In the genomic region with DNA sequence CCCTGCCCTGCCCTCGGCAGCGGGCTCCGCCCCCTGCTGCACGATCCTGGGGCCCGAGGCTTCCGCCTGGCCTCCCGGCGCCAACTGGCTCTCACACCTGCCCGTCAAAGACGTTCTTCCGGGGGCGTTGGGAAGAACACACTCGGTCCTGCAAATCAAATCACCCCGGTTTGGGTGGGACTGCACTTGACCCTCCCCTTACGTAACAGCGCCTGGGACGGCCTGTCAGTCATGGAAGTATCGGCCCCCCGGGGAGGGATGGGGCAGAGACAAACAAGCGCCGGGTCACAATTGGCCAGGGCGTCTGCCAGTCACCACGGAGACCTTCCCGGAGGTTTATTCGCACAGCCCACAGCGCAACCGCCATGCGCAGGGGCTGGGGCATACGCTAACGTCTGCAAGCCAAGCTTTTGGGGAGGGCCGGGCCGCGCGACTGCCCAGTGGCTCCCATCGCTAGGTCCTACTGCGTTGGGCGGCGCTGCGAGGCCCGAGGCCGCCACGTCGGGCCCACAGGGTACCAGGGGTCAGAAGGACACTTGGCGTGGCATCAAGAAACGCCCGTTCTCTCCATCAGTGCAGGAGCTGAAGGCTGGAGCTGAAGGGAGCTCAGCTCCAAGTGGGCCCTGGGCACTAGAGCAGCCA, we compare ENCODE assay signal across 1 cellular context.
TF ChIP-seq lines count a peak whose summit lies in the region.

No MANE protein-coding gene starts in this region.

TF ChIP-seq in IMR-90, 13 proteins besides CTCF, POLR2A, EP300 and RAD21 (continued from another document):
- TF ChIP-seq MXI1 (IDR thresholded peaks at IDR 0.05; ENCODE audit: borderline replicate concordance, low read depth, low read length), result no peak
- TF ChIP-seq, protein P1, sequence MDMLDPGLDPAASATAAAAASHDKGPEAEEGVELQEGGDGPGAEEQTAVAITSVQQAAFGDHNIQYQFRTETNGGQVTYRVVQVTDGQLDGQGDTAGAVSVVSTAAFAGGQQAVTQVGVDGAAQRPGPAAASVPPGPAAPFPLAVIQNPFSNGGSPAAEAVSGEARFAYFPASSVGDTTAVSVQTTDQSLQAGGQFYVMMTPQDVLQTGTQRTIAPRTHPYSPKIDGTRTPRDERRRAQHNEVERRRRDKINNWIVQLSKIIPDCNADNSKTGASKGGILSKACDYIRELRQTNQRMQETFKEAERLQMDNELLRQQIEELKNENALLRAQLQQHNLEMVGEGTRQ (IDR thresholded peaks at IDR 0.05; ENCODE audit: low read depth, low read length), result no peak
